8 cellular contexts compared by ENCODE assay signal in the genomic region with DNA sequence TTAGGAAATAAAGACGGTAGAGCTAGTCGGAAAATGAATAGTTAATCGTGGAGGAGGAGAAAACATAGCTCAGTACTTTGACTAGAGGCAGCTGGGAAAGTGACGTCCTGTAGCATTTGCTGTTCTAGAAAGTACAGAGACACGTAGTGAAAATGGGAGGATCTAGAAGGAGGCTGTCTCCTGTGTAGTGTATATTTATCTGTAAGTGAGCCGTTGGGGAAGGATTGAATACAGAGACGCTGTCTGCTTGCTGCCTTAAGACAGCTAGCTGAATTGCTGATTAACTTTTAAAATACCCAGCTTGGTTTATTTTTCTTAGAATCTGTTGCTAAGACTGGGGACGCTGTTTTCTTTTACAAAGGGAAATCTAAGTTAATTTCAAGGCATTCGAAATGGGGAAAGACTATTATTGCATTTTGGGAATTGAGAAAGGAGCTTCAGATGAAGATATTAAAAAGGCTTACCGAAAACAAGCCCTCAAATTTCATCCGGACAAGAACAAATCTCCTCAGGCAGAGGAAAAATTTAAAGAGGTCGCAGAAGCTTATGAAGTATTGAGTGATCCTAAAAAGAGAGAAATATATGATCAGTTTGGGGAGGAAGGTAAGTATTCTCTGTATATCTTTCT. TPM values are rescaled to one million over a fixed set of nuclear protein-coding genes. Genes with fewer than 3 reads are reported as not detected.
DNase-seq lines count a peak whose midpoint lies in the region; ATAC-seq and TF ChIP-seq lines count a peak whose summit lies in the region.

A gene (plus strand): TSS at position 221 of the 628 bp plus-strand sequence. CDS start 172 bp downstream, at position 393.

- no peaks in the 10 kb centered on the region for H3K27me3 ChIP-seq in BJ (ENCODE audit: control insufficient read depth, insufficient read depth, low read length)

- H3K4me3 ChIP-seq in BJ (ENCODE audit: low read depth, low read length) (peak within 1 kb of the TSS; percentile 68), fibroblast of the aortic adventitia (ENCODE audit: low read depth, low read length) (peak within 1 kb of the TSS; percentile 68)

- CTCF ChIA-PET in BJ (lab: Yijun Ruan, JAX) = interaction anchor here (0.6 to 1.9 kb wide), 8 partner anchors 9 to 851 kb away, joined by 3 to 9 read pairs (median 4); no protein-coding TSS in a partner anchor

- peaks cover 0 to 2% (median 0%) of the 10 kb centered on the region in 5 donors for H3K27me3 Mint-ChIP-seq in naive thymus-derived CD8-positive, alpha-beta T cell

- no peaks in the 10 kb centered on the region for H3K9me3 Mint-ChIP-seq in naive thymus-derived CD8-positive, alpha-beta T cell

- H3K36me3 ChIP-seq in BJ (ENCODE audit: control insufficient read depth, insufficient read depth, low read length) = no peaks in the 10 kb centered on the region

- POLR2A ChIA-PET in BJ (lab: Charles Lee) = interaction anchor here (0.5 to 2.6 kb wide), 9 partner anchors 10 to 366 kb away, joined by 3 to 12 read pairs (median 5); a partner anchor contains a TSS
- POLR2A ChIA-PET in naive thymus-derived CD8-positive, alpha-beta T cell (lab: Charles Lee) = interaction anchor here (0.7 to 4.4 kb wide), 9 partner anchors 11 to 1930 kb away, joined by 3 to 104 read pairs (median 5); a partner anchor contains a TSS

- H3K27ac Mint-ChIP-seq in naive thymus-derived CD8-positive, alpha-beta T cell = peak within 1 kb of the TSS; percentile 97 to 100 (median 99)

- H3K36me3 Mint-ChIP-seq in naive thymus-derived CD8-positive, alpha-beta T cell = no peaks in the 10 kb centered on the region

- H3K27ac ChIP-seq in substantia nigra (ENCODE audit: low read depth, low read length, poor library complexity, severe bottlenecking) = peak within 1 kb of the TSS; percentile 97

- peaks cover 15 to 50% (median 37%) of the 10 kb centered on the region in 4 donors for H3K4me1 Mint-ChIP-seq in naive thymus-derived CD8-positive, alpha-beta T cell

- DNase-seq in BJ (ENCODE audit: low read depth) (peak; percentile 90), GM19240 (ENCODE audit: insufficient read length, low spot score) (peak; percentile 50), OCI-M2 (lab: John Stamatoyannopoulos, UW; ENCODE audit: unreplicated experiment) (peak; percentile 67), fibroblast of the aortic adventitia (ENCODE audit: low read depth) (peak; percentile 99), substantia nigra (lab: John Stamatoyannopoulos, UW) (peak in 39 of 49 donors; percentile 1 to 89 (median 53))
- DNase-seq in activated effector memory CD4-positive, alpha-beta T cell treated with Interleukin-2 at 50 U/mL for 16 hours = peak; percentile 24
- DNase-seq in naive thymus-derived CD8-positive, alpha-beta T cell = peak; percentile 20 to 91 (median 74)

- peak within 1 kb of the TSS; percentile 88 to 98 (median 93) for H3K4me3 Mint-ChIP-seq in naive thymus-derived CD8-positive, alpha-beta T cell

- no peak for TF ChIP-seq CTCF in BJ (IDR thresholded peaks at IDR 0.05; ENCODE audit: insufficient read depth, low read depth, low read length)
- no peak for TF ChIP-seq CTCF in fibroblast of the aortic adventitia (IDR thresholded peaks at IDR 0.05; ENCODE audit: insufficient read depth, low read length)

- ATAC-seq in HG03442 (IDR thresholded peaks at IDR 0.05; ENCODE audit: unreplicated experiment) = peak; percentile 98
- ATAC-seq in naive thymus-derived CD8-positive, alpha-beta T cell = peak; percentile 97 to 99

RNA-seq across cellular contexts. Expression of the gene that starts here (rescaled TPM):
- 16.7 and 39.6 TPM in 2 replicates for polyA plus RNA-seq in BJ (2011; rRNA removed)
- polyA minus RNA-seq in BJ (2011; rRNA and poly(A)+ RNA removed) = 17.2 and 21.0 TPM in 2 replicates
- 42.0 and 52.7 TPM in 2 replicates for total RNA-seq in fibroblast of the aortic adventitia (ENCODE audit: low replicate concordance)
- total RNA-seq in naive thymus-derived CD8-positive, alpha-beta T cell = 10 to 100 TPM; 16.9 to 23.0 TPM
- polyA plus RNA-seq in naive thymus-derived CD8-positive, alpha-beta T cell = 1 to 10 TPM; 3.7 to 6.3 (median 5.8) TPM

Comparison
In these comparisons a context has a peak if more than half of its experiments do, and no peak if none do; other contexts are left out.
1. Peak in every context shown above with its lines: DNase-seq, ATAC-seq, H3K4me3 ChIP-seq and H3K27ac ChIP-seq.
2. DNase-seq: peak in every context shown above with its lines; median percentile 99 in fibroblast of the aortic adventitia; 90 in BJ; 74 in naive thymus-derived CD8-positive, alpha-beta T cell; 67 in OCI-M2; 53 in substantia nigra; 50 in GM19240; 24 in activated effector memory CD4-positive, alpha-beta T cell treated with Interleukin-2 at 50 U/mL for 16 hours.